Comparison of ENCODE assay signal across 1 cellular context in the genomic region with DNA sequence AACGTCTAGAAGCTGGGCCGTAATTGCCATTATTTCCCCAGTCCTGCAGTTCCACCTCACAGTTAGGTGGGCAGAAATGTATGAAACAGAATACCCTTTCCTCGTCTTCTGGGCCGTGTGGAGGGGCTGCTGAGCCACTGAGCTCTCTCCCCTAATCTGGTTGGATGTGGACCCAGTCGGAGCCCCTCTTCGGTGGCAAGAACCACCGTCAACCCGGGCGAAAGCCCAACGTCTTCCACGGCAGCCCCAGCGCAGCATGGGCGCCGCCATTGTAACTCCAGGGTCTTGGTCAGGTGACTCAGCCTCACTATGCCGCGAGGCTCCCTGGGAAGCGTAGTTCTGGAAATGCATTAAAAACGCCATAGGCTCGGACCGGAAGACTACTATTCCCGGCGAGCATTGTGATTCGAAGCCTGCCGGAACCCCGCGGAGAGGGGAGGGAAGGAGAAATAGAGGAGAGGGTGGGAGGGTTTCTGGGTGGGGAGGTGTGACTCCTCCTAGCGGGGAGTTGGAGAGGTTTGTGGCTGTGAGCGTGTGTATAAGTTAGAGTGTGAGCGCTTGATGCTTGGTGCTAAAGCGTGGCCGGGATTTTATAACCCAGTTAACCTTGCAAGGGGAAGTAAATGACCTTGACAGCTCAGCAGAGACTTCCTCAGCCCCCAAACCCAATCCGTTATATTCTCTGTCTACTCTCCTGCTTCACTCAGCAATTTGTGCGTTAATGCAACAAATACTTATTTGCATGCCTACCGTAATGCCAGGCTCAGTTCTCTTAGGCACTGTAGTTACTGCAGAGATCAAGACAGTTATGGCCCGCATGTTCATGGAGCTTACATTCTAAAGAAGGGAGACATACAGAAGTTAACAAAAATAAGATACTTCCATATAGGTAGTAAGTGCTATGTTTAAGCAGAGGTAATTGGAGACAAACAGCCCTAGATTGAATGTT.
TF ChIP-seq lines count a peak whose summit lies in the region.

A gene with protein sequence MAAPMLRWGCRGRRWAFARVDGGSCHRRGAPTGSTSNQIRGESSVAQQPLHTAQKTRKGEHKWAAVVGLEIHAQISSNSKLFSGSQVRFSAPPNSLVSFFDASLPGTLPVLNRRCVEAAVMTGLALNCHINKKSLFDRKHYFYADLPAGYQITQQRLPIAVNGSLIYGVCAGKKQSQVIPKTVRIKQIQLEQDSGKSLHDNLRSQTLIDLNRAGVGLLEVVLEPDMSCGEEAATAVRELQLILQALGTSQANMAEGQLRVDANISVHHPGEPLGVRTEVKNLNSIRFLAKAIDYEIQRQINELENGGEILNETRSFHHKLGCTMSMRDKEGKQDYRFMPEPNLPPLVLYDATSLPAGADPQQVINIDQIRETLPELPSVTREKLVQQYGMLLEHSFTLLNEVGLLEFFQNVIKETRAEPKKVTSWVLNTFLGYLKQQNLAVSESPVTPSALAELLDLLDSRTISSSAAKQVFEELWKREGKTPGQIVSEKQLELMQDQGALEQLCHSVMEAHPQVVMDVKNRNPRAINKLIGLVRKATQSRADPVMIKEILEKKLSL (minus strand): TSS at position 295 of the 949 bp plus-strand sequence. CDS start 25 bp downstream, at position 270.

TF ChIP-seq in HepG2, 621 proteins besides CTCF, POLR2A, EP300 and RAD21 (continued from another document and continues in another):
- TF ChIP-seq, protein P1, sequence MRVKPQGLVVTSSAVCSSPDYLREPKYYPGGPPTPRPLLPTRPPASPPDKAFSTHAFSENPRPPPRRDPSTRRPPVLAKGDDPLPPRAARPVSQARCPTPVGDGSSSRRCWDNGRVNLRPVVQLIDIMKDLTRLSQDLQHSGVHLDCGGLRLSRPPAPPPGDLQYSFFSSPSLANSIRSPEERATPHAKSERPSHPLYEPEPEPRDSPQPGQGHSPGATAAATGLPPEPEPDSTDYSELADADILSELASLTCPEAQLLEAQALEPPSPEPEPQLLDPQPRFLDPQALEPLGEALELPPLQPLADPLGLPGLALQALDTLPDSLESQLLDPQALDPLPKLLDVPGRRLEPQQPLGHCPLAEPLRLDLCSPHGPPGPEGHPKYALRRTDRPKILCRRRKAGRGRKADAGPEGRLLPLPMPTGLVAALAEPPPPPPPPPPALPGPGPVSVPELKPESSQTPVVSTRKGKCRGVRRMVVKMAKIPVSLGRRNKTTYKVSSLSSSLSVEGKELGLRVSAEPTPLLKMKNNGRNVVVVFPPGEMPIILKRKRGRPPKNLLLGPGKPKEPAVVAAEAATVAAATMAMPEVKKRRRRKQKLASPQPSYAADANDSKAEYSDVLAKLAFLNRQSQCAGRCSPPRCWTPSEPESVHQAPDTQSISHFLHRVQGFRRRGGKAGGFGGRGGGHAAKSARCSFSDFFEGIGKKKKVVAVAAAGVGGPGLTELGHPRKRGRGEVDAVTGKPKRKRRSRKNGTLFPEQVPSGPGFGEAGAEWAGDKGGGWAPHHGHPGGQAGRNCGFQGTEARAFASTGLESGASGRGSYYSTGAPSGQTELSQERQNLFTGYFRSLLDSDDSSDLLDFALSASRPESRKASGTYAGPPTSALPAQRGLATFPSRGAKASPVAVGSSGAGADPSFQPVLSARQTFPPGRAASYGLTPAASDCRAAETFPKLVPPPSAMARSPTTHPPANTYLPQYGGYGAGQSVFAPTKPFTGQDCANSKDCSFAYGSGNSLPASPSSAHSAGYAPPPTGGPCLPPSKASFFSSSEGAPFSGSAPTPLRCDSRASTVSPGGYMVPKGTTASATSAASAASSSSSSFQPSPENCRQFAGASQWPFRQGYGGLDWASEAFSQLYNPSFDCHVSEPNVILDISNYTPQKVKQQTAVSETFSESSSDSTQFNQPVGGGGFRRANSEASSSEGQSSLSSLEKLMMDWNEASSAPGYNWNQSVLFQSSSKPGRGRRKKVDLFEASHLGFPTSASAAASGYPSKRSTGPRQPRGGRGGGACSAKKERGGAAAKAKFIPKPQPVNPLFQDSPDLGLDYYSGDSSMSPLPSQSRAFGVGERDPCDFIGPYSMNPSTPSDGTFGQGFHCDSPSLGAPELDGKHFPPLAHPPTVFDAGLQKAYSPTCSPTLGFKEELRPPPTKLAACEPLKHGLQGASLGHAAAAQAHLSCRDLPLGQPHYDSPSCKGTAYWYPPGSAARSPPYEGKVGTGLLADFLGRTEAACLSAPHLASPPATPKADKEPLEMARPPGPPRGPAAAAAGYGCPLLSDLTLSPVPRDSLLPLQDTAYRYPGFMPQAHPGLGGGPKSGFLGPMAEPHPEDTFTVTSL (CRISPR knock-in tag; IDR thresholded peaks at IDR 0.05; ENCODE audit: borderline replicate concordance), result no peak
- TF ChIP-seq ZNF253 (CRISPR knock-in tag; IDR thresholded peaks at IDR 0.05; ENCODE audit: borderline replicate concordance) (no peak), GABPA (IDR thresholded peaks at IDR 0.05; ENCODE audit: low read depth, low read length) (peak; percentile 76), GABPA (CRISPR knock-in tag; IDR thresholded peaks at IDR 0.05; ENCODE audit: low read depth) (peak; percentile 99), ZNF766 (CRISPR knock-in tag; IDR thresholded peaks at IDR 0.05; ENCODE audit: borderline replicate concordance) (no peak), ARNTL (CRISPR knock-in tag; IDR thresholded peaks at IDR 0.05) (no peak), ZNF572 (CRISPR knock-in tag; IDR thresholded peaks at IDR 0.05) (0 out of 2 replicates have a peak, but pooled peaks have one; percentile 39), ZNF782 (CRISPR knock-in tag; IDR thresholded peaks at IDR 0.05; ENCODE audit: borderline replicate concordance) (no peak), ATF7 (IDR thresholded peaks at IDR 0.05) (no peak), ATF7 (CRISPR knock-in tag; IDR thresholded peaks at IDR 0.05) (no peak), BHLHE40 (IDR thresholded peaks at IDR 0.05; ENCODE audit: low read length) (no peak), U2AF2 (IDR thresholded peaks at IDR 0.05; ENCODE audit: low read depth, low read length) (no peak), TBL1XR1 (IDR thresholded peaks at IDR 0.05; ENCODE audit: borderline replicate concordance, low read length, partially characterized antibody) (peak; percentile 56), ATRX (CRISPR knock-in tag; IDR thresholded peaks at IDR 0.05; ENCODE audit: borderline replicate concordance) (no peak), ZNF549 (CRISPR knock-in tag; IDR thresholded peaks at IDR 0.05) (no peak), NFKB2 (CRISPR knock-in tag; IDR thresholded peaks at IDR 0.05; ENCODE audit: borderline replicate concordance) (peak; percentile 20; the same call in 1 of the 2 replicates)
- TF ChIP-seq, protein P2, sequence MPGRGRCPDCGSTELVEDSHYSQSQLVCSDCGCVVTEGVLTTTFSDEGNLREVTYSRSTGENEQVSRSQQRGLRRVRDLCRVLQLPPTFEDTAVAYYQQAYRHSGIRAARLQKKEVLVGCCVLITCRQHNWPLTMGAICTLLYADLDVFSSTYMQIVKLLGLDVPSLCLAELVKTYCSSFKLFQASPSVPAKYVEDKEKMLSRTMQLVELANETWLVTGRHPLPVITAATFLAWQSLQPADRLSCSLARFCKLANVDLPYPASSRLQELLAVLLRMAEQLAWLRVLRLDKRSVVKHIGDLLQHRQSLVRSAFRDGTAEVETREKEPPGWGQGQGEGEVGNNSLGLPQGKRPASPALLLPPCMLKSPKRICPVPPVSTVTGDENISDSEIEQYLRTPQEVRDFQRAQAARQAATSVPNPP (CRISPR knock-in tag; IDR thresholded peaks at IDR 0.05), result no peak
- TF ChIP-seq, protein P3, sequence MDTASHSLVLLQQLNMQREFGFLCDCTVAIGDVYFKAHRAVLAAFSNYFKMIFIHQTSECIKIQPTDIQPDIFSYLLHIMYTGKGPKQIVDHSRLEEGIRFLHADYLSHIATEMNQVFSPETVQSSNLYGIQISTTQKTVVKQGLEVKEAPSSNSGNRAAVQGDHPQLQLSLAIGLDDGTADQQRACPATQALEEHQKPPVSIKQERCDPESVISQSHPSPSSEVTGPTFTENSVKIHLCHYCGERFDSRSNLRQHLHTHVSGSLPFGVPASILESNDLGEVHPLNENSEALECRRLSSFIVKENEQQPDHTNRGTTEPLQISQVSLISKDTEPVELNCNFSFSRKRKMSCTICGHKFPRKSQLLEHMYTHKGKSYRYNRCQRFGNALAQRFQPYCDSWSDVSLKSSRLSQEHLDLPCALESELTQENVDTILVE (CRISPR knock-in tag; IDR thresholded peaks at IDR 0.05), result peak; percentile 47; the same call in 1 of the 2 replicates
- TF ChIP-seq, protein P4, sequence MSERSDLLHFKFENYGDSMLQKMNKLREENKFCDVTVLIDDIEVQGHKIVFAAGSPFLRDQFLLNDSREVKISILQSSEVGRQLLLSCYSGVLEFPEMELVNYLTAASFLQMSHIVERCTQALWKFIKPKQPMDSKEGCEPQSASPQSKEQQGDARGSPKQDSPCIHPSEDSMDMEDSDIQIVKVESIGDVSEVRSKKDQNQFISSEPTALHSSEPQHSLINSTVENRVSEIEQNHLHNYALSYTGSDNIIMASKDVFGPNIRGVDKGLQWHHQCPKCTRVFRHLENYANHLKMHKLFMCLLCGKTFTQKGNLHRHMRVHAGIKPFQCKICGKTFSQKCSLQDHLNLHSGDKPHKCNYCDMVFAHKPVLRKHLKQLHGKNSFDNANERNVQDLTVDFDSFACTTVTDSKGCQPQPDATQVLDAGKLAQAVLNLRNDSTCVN (CRISPR knock-in tag; IDR thresholded peaks at IDR 0.05; ENCODE audit: borderline replicate concordance), result no peak
- TF ChIP-seq, protein P5, sequence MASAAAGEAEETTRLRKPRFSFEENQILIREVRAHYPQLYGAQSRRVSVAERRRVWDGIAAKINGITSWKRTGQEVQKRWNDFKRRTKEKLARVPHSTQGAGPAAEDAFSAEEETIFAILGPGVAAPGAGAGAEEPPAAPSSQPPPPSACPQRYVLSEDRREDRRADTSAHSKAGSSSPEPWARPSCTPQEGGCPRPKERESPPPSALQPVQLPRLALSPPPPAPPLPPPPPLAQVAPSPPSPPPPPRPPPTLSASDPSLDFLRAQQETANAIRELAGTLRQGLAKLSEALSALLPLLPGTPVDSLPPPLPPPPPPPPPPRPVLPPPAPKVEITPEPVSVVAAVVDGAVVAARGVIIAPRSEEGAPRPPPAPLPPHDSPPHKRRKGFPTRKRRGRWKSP (CRISPR knock-in tag; IDR thresholded peaks at IDR 0.05), result no peak
- TF ChIP-seq, protein P6, sequence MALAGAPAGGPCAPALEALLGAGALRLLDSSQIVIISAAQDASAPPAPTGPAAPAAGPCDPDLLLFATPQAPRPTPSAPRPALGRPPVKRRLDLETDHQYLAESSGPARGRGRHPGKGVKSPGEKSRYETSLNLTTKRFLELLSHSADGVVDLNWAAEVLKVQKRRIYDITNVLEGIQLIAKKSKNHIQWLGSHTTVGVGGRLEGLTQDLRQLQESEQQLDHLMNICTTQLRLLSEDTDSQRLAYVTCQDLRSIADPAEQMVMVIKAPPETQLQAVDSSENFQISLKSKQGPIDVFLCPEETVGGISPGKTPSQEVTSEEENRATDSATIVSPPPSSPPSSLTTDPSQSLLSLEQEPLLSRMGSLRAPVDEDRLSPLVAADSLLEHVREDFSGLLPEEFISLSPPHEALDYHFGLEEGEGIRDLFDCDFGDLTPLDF (CRISPR knock-in tag; IDR thresholded peaks at IDR 0.05), result no peak
- TF ChIP-seq, protein P7, sequence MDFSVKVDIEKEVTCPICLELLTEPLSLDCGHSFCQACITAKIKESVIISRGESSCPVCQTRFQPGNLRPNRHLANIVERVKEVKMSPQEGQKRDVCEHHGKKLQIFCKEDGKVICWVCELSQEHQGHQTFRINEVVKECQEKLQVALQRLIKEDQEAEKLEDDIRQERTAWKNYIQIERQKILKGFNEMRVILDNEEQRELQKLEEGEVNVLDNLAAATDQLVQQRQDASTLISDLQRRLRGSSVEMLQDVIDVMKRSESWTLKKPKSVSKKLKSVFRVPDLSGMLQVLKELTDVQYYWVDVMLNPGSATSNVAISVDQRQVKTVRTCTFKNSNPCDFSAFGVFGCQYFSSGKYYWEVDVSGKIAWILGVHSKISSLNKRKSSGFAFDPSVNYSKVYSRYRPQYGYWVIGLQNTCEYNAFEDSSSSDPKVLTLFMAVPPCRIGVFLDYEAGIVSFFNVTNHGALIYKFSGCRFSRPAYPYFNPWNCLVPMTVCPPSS (IDR thresholded peaks at IDR 0.05), result no peak
- TF ChIP-seq, protein P8, sequence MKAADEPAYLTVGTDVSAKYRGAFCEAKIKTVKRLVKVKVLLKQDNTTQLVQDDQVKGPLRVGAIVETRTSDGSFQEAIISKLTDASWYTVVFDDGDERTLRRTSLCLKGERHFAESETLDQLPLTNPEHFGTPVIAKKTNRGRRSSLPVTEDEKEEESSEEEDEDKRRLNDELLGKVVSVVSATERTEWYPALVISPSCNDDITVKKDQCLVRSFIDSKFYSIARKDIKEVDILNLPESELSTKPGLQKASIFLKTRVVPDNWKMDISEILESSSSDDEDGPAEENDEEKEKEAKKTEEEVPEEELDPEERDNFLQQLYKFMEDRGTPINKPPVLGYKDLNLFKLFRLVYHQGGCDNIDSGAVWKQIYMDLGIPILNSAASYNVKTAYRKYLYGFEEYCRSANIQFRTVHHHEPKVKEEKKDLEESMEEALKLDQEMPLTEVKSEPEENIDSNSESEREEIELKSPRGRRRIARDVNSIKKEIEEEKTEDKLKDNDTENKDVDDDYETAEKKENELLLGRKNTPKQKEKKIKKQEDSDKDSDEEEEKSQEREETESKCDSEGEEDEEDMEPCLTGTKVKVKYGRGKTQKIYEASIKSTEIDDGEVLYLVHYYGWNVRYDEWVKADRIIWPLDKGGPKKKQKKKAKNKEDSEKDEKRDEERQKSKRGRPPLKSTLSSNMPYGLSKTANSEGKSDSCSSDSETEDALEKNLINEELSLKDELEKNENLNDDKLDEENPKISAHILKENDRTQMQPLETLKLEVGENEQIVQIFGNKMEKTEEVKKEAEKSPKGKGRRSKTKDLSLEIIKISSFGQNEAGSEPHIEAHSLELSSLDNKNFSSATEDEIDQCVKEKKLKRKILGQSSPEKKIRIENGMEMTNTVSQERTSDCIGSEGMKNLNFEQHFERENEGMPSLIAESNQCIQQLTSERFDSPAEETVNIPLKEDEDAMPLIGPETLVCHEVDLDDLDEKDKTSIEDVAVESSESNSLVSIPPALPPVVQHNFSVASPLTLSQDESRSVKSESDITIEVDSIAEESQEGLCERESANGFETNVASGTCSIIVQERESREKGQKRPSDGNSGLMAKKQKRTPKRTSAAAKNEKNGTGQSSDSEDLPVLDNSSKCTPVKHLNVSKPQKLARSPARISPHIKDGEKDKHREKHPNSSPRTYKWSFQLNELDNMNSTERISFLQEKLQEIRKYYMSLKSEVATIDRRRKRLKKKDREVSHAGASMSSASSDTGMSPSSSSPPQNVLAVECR (CRISPR knock-in tag; IDR thresholded peaks at IDR 0.05; ENCODE audit: borderline replicate concordance), result peak; percentile 85
